Comparison of ENCODE assay signal across 10 cellular contexts in genomic region chr10:79056361-79056735, GRCh38.
"Had no signal": no experiment of that assay in that cellular context is flagged by ENCODE, and none has a peak within 500 bp of the region (broad histone marks: within the 10 kb centered on the region; RNA-seq: fewer than 3 reads in every experiment).

No MANE protein-coding gene starts in this region.

- H3K4me1 ChIP-seq: ascending aorta, breast epithelium had no signal

- H3K9me3 ChIP-seq: ascending aorta, breast epithelium, transverse colon had no signal

- H3K4me3 ChIP-seq: ascending aorta, breast epithelium, transverse colon had no signal

- H3K36me3 ChIP-seq: ascending aorta, breast epithelium, transverse colon had no signal

- ATAC-seq: stimulated activated naive B cell treated with anti-CD40 and anti-IgM and Interleukin-4, amounts not matched to agents 10 μg/mL and 1 μg/mL and 100 μg/mL, for 72 hours had no signal

- H3K27me3 ChIP-seq: ascending aorta, breast epithelium, transverse colon had no signal

- H3K27ac ChIP-seq: ascending aorta, breast epithelium, epithelial cell of prostate, transverse colon had no signal

- DNase-seq: activated CD4-positive, alpha-beta T cell treated with anti-CD3 and anti-CD28 coated beads, Interleukin-2, amount 10 ng/mL, durations not matched to agents 24 days and 14 days; activated CD4-positive, CD25-positive, alpha-beta regulatory T cell; activated naive CD4-positive, alpha-beta T cell treated with Interleukin-2 at 50 U/mL for 16 hours; foreskin melanocyte; stimulated activated naive B cell treated with anti-CD40 and anti-IgM and Interleukin-4, amounts not matched to agents 10 μg/mL and 1 μg/mL and 100 μg/mL, for 72 hours; T-helper 2 cell; transverse colon had no signal
